In genomic region chr4:119093042-119093827, GRCh38 we compare ENCODE assay signal across 1 cellular context.
TF ChIP-seq lines count a peak whose summit lies in the region.

No MANE protein-coding gene starts in this region.

TF ChIP-seq in IMR-90, 13 proteins besides CTCF, POLR2A, EP300 and RAD21 (continued from another document):
- no peak for TF ChIP-seq CHD1 (IDR thresholded peaks at IDR 0.05; ENCODE audit: low read depth, low read length)
- TF ChIP-seq RCOR1 (IDR thresholded peaks at IDR 0.05; ENCODE audit: insufficient replicate concordance, low read length): no peak
- no peak for TF ChIP-seq USF2 (IDR thresholded peaks at IDR 0.05; ENCODE audit: low read depth, low read length)
- no peak for TF ChIP-seq MXI1 (IDR thresholded peaks at IDR 0.05; ENCODE audit: borderline replicate concordance, low read depth, low read length)
- no peak for TF ChIP-seq SMC3 (IDR thresholded peaks at IDR 0.05; ENCODE audit: low read depth, low read length)
- TF ChIP-seq FOS (IDR thresholded peaks at IDR 0.05; ENCODE audit: low read depth, low read length): no peak
- TF ChIP-seq BHLHE40 (IDR thresholded peaks at IDR 0.05; ENCODE audit: low read depth, low read length): no peak
- no peak for TF ChIP-seq NFE2L2 (IDR thresholded peaks at IDR 0.05; ENCODE audit: low read depth, low read length)
- no peak for TF ChIP-seq MAFK (IDR thresholded peaks at IDR 0.05; ENCODE audit: low read depth, low read length)
- TF ChIP-seq CEBPB (IDR thresholded peaks at IDR 0.05; ENCODE audit: low read depth, low read length): no peak
- no peak for TF ChIP-seq RFX5 (IDR thresholded peaks at IDR 0.05; ENCODE audit: low read depth, low read length)
- TF ChIP-seq MAZ (IDR thresholded peaks at IDR 0.05; ENCODE audit: borderline replicate concordance, low read depth, low read length): no peak
